1 cellular context compared by ENCODE assay signal in genomic region chr4:1356181-1356998, GRCh38.
TF ChIP-seq lines count a peak whose summit lies in the region.

No MANE protein-coding gene starts in this region.

TF ChIP-seq in GM23338, 12 proteins besides CTCF, POLR2A, EP300 and RAD21 (continued from another document):
- no peak for TF ChIP-seq ZNF462 (CRISPR knock-in tag; IDR thresholded peaks at IDR 0.05)
- no peak for TF ChIP-seq POLR2AphosphoS5 (IDR thresholded peaks at IDR 0.05; ENCODE audit: low read depth)
- no peak for TF ChIP-seq EZH2 (IDR thresholded peaks at IDR 0.05; ENCODE audit: low read depth, unreplicated experiment)
